Comparison of ENCODE assay signal across 20 cellular contexts in genomic region chr10:4569132-4569531, GRCh38.
"Had no signal": no experiment of that assay in that cellular context is flagged by ENCODE, and none has a peak within 500 bp of the region (broad histone marks: within the 10 kb centered on the region; RNA-seq: fewer than 3 reads in every experiment).

No MANE protein-coding gene starts in this region.

- H3K27me3 Mint-ChIP-seq: stimulated activated naive B cell treated with anti-CD40 and anti-IgM and Interleukin-4, amounts not matched to agents 10 μg/mL and 1 μg/mL and 100 μg/mL, for 72 hours; stimulated activated naive CD8-positive, alpha-beta T cell treated with anti-CD3 and anti-CD28 coated beads, Interleukin-15, amount 100 ng/mL, for 72 hours had no signal

- H3K27ac Mint-ChIP-seq: immature natural killer cell; naive thymus-derived CD4-positive, alpha-beta T cell; stimulated activated naive B cell treated with anti-CD40 and anti-IgM and Interleukin-4, amounts not matched to agents 10 μg/mL and 1 μg/mL and 100 μg/mL, for 72 hours; stimulated activated naive CD8-positive, alpha-beta T cell treated with anti-CD3 and anti-CD28 coated beads, Interleukin-15, amount 100 ng/mL, for 72 hours had no signal

- H3K36me3 Mint-ChIP-seq: immature natural killer cell; naive thymus-derived CD4-positive, alpha-beta T cell; stimulated activated naive B cell treated with anti-CD40 and anti-IgM and Interleukin-4, amounts not matched to agents 10 μg/mL and 1 μg/mL and 100 μg/mL, for 72 hours had no signal

- FAIRE-seq: keratinocyte had no signal

- H3K9me3 ChIP-seq: gastrocnemius medialis, left ventricle myocardium inferior, neutrophil, psoas muscle, testis, tibial nerve had no signal

- H3K27me3 ChIP-seq: gastrocnemius medialis, neutrophil, testis, tibial nerve had no signal

- H3K9me3 Mint-ChIP-seq: immature natural killer cell; naive thymus-derived CD4-positive, alpha-beta T cell; stimulated activated naive B cell treated with anti-CD40 and anti-IgM and Interleukin-4, amounts not matched to agents 10 μg/mL and 1 μg/mL and 100 μg/mL, for 72 hours; stimulated activated naive CD8-positive, alpha-beta T cell treated with anti-CD3 and anti-CD28 coated beads, Interleukin-15, amount 100 ng/mL, for 72 hours had no signal

- H3K27ac ChIP-seq: gastrocnemius medialis, left ventricle myocardium inferior, neutrophil, psoas muscle, skin epidermis, testis, tibial nerve had no signal

- H3K4me3 ChIP-seq: gastrocnemius medialis, left ventricle myocardium inferior, lung, psoas muscle, skin epidermis, testis, tibial nerve had no signal

- H3K4me1 ChIP-seq: gastrocnemius medialis, left ventricle myocardium inferior, psoas muscle, testis, tibial nerve had no signal

- H3K4me3 Mint-ChIP-seq: immature natural killer cell; naive thymus-derived CD4-positive, alpha-beta T cell; stimulated activated naive B cell treated with anti-CD40 and anti-IgM and Interleukin-4, amounts not matched to agents 10 μg/mL and 1 μg/mL and 100 μg/mL, for 72 hours; stimulated activated naive CD8-positive, alpha-beta T cell treated with anti-CD3 and anti-CD28 coated beads, Interleukin-15, amount 100 ng/mL, for 72 hours had no signal

- DNase-seq: effector memory CD4-positive, alpha-beta T cell; gastrocnemius medialis; immature natural killer cell; left ventricle myocardium inferior; mesenchymal stem cell; naive thymus-derived CD4-positive, alpha-beta T cell; psoas muscle; retina; stimulated activated CD4-positive, alpha-beta T cell treated with anti-CD3 and anti-CD28 coated beads, Interleukin-2, amount 100 ng/mL, for 24 hours; stimulated activated CD4-positive, alpha-beta T cell treated with anti-CD3 and anti-CD28 coated beads, Interleukin-4, amount 100 ng/mL, for 4 hours; stimulated activated naive B cell treated with anti-CD40 and anti-IgM and Interleukin-4, amounts not matched to agents 10 μg/mL and 1 μg/mL and 100 μg/mL, for 72 hours; stimulated activated naive CD8-positive, alpha-beta T cell treated with anti-CD3 and anti-CD28 coated beads, Interleukin-15, amount 100 ng/mL, for 72 hours; testis had no signal

- H3K36me3 ChIP-seq: gastrocnemius medialis, left ventricle myocardium inferior, neutrophil, tibial nerve had no signal

- H3K4me1 Mint-ChIP-seq: immature natural killer cell; naive thymus-derived CD4-positive, alpha-beta T cell; stimulated activated naive CD8-positive, alpha-beta T cell treated with anti-CD3 and anti-CD28 coated beads, Interleukin-15, amount 100 ng/mL, for 72 hours had no signal

- ATAC-seq: esophagus mucosa; gastrocnemius medialis; naive thymus-derived CD4-positive, alpha-beta T cell; psoas muscle; sciatic nerve; stimulated activated naive B cell treated with anti-CD40 and anti-IgM and Interleukin-4, amounts not matched to agents 10 μg/mL and 1 μg/mL and 100 μg/mL, for 72 hours; stimulated activated naive CD8-positive, alpha-beta T cell treated with anti-CD3 and anti-CD28 coated beads, Interleukin-15, amount 100 ng/mL, for 72 hours had no signal
